13 cellular contexts compared by ENCODE assay signal in the genomic region with DNA sequence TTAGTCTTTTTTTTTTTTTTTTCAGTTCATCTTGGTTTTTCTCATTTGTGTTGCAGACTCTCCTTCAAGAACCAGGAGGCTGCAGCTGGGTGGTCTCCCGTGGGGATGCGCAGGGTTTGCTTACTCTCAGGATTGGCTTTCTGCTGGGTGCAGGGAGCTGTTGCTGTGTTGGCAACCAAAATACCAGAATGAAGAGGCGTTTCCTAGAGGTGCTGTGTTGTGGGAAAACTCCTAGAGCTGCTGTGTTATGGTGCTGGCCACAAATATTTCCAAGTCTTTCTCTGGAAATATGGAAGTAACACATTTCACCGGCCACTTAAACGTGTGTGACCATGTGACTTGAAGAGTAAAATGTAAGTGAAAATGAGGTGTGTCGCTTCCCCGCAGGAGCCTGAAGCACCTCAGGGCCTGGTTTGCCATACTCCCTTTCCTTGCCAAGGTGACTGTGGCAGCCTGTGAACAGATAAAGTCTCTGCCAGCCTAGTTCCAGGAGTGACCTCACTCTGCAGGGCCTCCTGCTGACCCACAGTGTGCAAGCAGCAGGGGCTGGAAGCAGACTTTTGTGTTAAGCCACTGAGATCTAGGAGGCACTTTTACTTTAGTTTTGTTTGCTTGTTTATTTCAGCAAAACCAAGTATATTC.
"Had no signal": no experiment of that assay in that cellular context is flagged by ENCODE, and none has a peak within 500 bp of the region (broad histone marks: within the 10 kb centered on the region; RNA-seq: fewer than 3 reads in every experiment).

No MANE protein-coding gene starts in this region.

- H3K27me3 ChIP-seq: tibial artery, uterus had no signal

- H3K36me3 ChIP-seq: tibial artery, uterus had no signal

- H3K4me1 ChIP-seq: uterus had no signal

- ATAC-seq: activated CD8-positive, alpha-beta T cell treated with anti-CD3 and anti-CD28 coated beads, Interleukin-2, amount 10 ng/mL, durations not matched to agents 7 days and 5 days; activated naive CD8-positive, alpha-beta T cell treated with anti-CD3 and anti-CD28 coated beads, Interleukin-2, amount 50 U/mL, for 24 hours; mucosa of descending colon; natural killer cell treated with Interleukin-12 subunit alpha and Interleukin-12 subunit beta and Interleukin-15 and Interleukin-18, amount 100 ng/mL, for 72 hours had no signal

- DNase-seq: activated CD4-positive, alpha-beta T cell treated with anti-CD3 and anti-CD28 coated beads for 1 hour; activated CD8-positive, alpha-beta T cell treated with anti-CD3 and anti-CD28 coated beads, Interleukin-2, amount 10 ng/mL, durations not matched to agents 7 days and 5 days; activated naive CD4-positive, alpha-beta T cell treated with Interleukin-2 at 50 U/mL for 16 hours; activated naive CD8-positive, alpha-beta T cell treated with anti-CD3 and anti-CD28 coated beads, Interleukin-2, amount 50 U/mL, for 24 hours; erythroblast; left cardiac atrium; mammary epithelial cell; mucosa of descending colon; occipital lobe; T-helper 9 cell; uterus had no signal

- H3K9me3 ChIP-seq: mucosa of descending colon, tibial artery, uterus had no signal

- H3K4me3 ChIP-seq: mucosa of descending colon, tibial artery, uterus had no signal

- H3K27ac ChIP-seq: uterus had no signal
